Comparison of ENCODE assay signal across 8 cellular contexts in genomic region chr3:136196064-136196400, GRCh38. TPM values are rescaled to one million over a fixed set of nuclear protein-coding genes. Genes with fewer than 3 reads are reported as not detected.
DNase-seq lines count a peak whose midpoint lies in the region; TF ChIP-seq lines count a peak whose summit lies in the region.

MSL2 (minus strand) TSS chr3:136196335; CDS start chr3:136195113, 1,222 bp downstream.

- no peak for DNase-seq in activated naive CD4-positive, alpha-beta T cell treated with anti-CD3 and anti-CD28 coated beads for 36 hours
- DNase-seq in activated naive CD4-positive, alpha-beta T cell treated with anti-CD3 and anti-CD28 coated beads, Interleukin-2, amount 50 U/mL, for 16 hours = no peak
- DNase-seq in fibroblast of lung (ENCODE audit: low read depth in 2 of 2) (no peak), pons (ENCODE audit: low spot score) (no peak), SW480 (ENCODE audit: low spot score) (no peak)
- no peak for DNase-seq in stimulated activated CD4-positive, alpha-beta T cell treated with anti-CD3 and anti-CD28 coated beads, Interleukin-4, amount 100 ng/mL, for 4 hours

- H3K27ac ChIP-seq in SU-DHL-6 (ENCODE audit: low read depth, low read length) (peak within 1 kb of the TSS; percentile 98), fibroblast of lung (ENCODE audit: insufficient read depth, low read length) (peak within 1 kb of the TSS; percentile 99), neutrophil (peak within 1 kb of the TSS; percentile 100)

- H3K4me3 Mint-ChIP-seq in activated naive CD4-positive, alpha-beta T cell treated with anti-CD3 and anti-CD28 coated beads for 36 hours = peak within 1 kb of the TSS; percentile 100

- H3K79me2 ChIP-seq in SU-DHL-6 (ENCODE audit: insufficient read depth, low read length) (peaks cover 46% of the 10 kb centered on the region), fibroblast of lung (ENCODE audit: control insufficient read depth, insufficient read depth, low read length) (peaks cover 47% of the 10 kb centered on the region)

- peak within 1 kb of the TSS; percentile 91 for H3K4me3 ChIP-seq in SU-DHL-6 (ENCODE audit: insufficient read depth, low read length, poor library complexity, severe bottlenecking)
- H3K4me3 ChIP-seq in fibroblast of lung (replicated peaks in 1 of 4; ENCODE audit: control extremely low read depth in 1 of 4, insufficient read depth in 1 of 4, low read depth in 3 of 4, low read length in 4 of 4) = peak within 1 kb of the TSS; percentile 52 to 94 (median 94)
- H3K4me3 ChIP-seq in neutrophil (ENCODE audit: low read depth in 1 of 2, low read length in 1 of 2) = peak within 1 kb of the TSS; percentile 93 to 97

- no peak for TF ChIP-seq CTCF in SU-DHL-6 (IDR thresholded peaks at IDR 0.05; ENCODE audit: insufficient read depth, low read length, poor library complexity, severe bottlenecking)
- no peak for TF ChIP-seq CTCF in fibroblast of lung (conservative IDR thresholded peaks at IDR 0.05 in 1 of 2, IDR thresholded peaks at IDR 0.05 in 1 of 2; ENCODE audit: low read depth in 1 of 2, low read length in 2 of 2)
- no peak for TF ChIP-seq CTCF in neutrophil (IDR thresholded peaks at IDR 0.05)

- H3K9me2 ChIP-seq in SU-DHL-6 (replicated peaks; ENCODE audit: insufficient read depth, low read length) = no peaks in the 10 kb centered on the region

- H3K9me3 ChIP-seq in SU-DHL-6 (ENCODE audit: insufficient read depth, low read length) = no peaks in the 10 kb centered on the region
- no peaks in the 10 kb centered on the region for H3K9me3 ChIP-seq in fibroblast of lung (ENCODE audit: control insufficient read depth, insufficient read depth, low read depth, low read length)
- H3K9me3 ChIP-seq in neutrophil = no peaks in the 10 kb centered on the region

- peaks cover 2% of the 10 kb centered on the region for H3K27me3 Mint-ChIP-seq in activated naive CD4-positive, alpha-beta T cell treated with anti-CD3 and anti-CD28 coated beads for 36 hours (ENCODE audit: low read depth)

- H3K4me1 Mint-ChIP-seq in activated naive CD4-positive, alpha-beta T cell treated with anti-CD3 and anti-CD28 coated beads for 36 hours (ENCODE audit: low read depth) = peaks cover 22% of the 10 kb centered on the region

- H3K4me2 ChIP-seq in SU-DHL-6 (ENCODE audit: low read depth, low read length, poor library complexity, severe bottlenecking) (peak within 1 kb of the TSS; percentile 96), fibroblast of lung (ENCODE audit: extremely low read depth, insufficient read depth, low read length) (peak within 1 kb of the TSS; percentile 88)

- H3K36me3 Mint-ChIP-seq in activated naive CD4-positive, alpha-beta T cell treated with anti-CD3 and anti-CD28 coated beads for 36 hours (ENCODE audit: low read depth) = peaks cover 41% of the 10 kb centered on the region

- peak within 1 kb of the TSS; percentile 94 for H3K27ac Mint-ChIP-seq in activated naive CD4-positive, alpha-beta T cell treated with anti-CD3 and anti-CD28 coated beads for 36 hours

- CTCF ChIA-PET in activated naive CD4-positive, alpha-beta T cell treated with anti-CD3 and anti-CD28 coated beads for 36 hours (lab: Charles Lee) = interaction anchor here (0.7 to 2.7 kb wide), 3 partner anchors 54 to 556 kb away, joined by 3 to 13 read pairs (median 3); partner anchors contain the start of genes PCCB and STAG1

- intact Hi-C loops in activated naive CD4-positive, alpha-beta T cell treated with anti-CD3 and anti-CD28 coated beads for 36 hours (cut with micrococcal nuclease) = loop anchor here (1.0 to 5.0 kb wide), 11 partner anchors 54 to 1959 kb away; partner anchors contain the start of genes CEP63, NCK1, PCCB and STAG1

- no peaks in the 10 kb centered on the region for H3K27me3 ChIP-seq in SU-DHL-6 (ENCODE audit: low read length)
- no peaks in the 10 kb centered on the region for H3K27me3 ChIP-seq in fibroblast of lung (ENCODE audit: control insufficient read depth, insufficient read depth, low read length)
- H3K27me3 ChIP-seq in neutrophil = no peaks in the 10 kb centered on the region

- H2AFZ ChIP-seq in SU-DHL-6 (ENCODE audit: low read depth, low read length, severe bottlenecking) (peak within 1 kb of the TSS; percentile 79), fibroblast of lung (ENCODE audit: low read length) (peak within 1 kb of the TSS; percentile 92)

- H3K4me1 ChIP-seq in fibroblast of lung (ENCODE audit: control insufficient read depth, extremely low read depth, insufficient read depth, low read length) = peaks cover 3% of the 10 kb centered on the region
- peaks cover 35 to 50% of the 10 kb centered on the region in 2 experiments for H3K4me1 ChIP-seq in neutrophil (ENCODE audit: control insufficient read depth in 1 of 2, insufficient read depth in 1 of 2, low read depth in 1 of 2, low read length in 1 of 2)

- peaks cover 20% of the 10 kb centered on the region; the same call in 1 of the 2 replicates for H3F3A ChIP-seq in SU-DHL-6 (ENCODE audit: insufficient read depth)

- H3K9ac ChIP-seq in SU-DHL-6 (ENCODE audit: low read length) (peak within 1 kb of the TSS; percentile 94), fibroblast of lung (ENCODE audit: insufficient read depth, low read length) (peak within 1 kb of the TSS; percentile 99)

- peaks cover 8% of the 10 kb centered on the region; the same call in 1 of the 2 replicates for H3K36me3 ChIP-seq in SU-DHL-6 (ENCODE audit: low read length)
- no peaks in the 10 kb centered on the region for H3K36me3 ChIP-seq in fibroblast of lung (ENCODE audit: control insufficient read depth, insufficient read depth, low read length)
- H3K36me3 ChIP-seq in neutrophil = no peaks in the 10 kb centered on the region

- no peaks in the 10 kb centered on the region for H3K9me3 Mint-ChIP-seq in activated naive CD4-positive, alpha-beta T cell treated with anti-CD3 and anti-CD28 coated beads for 36 hours

- H4K20me1 ChIP-seq in SU-DHL-6 (ENCODE audit: low read depth, low read length) (peaks cover 17% of the 10 kb centered on the region), fibroblast of lung (ENCODE audit: control insufficient read depth, extremely low read depth, insufficient read depth, low read length) (peaks cover 18% of the 10 kb centered on the region)

RNA-seq across cellular contexts. Expression of gene MSL2, which starts in this region (rescaled TPM):
- 10 to 100 TPM; 40.6 to 42.7 TPM for total RNA-seq in activated naive CD4-positive, alpha-beta T cell treated with anti-CD3 and anti-CD28 coated beads for 36 hours
- total RNA-seq in fibroblast of lung = 9.2 and 12.1 TPM in 2 replicates
- polyA plus RNA-seq in fibroblast of lung = 16.6 and 19.7 TPM in 2 replicates
- polyA plus RNA-seq in fibroblast of lung (2012) = 7.8 and 9.0 TPM in 2 replicates
- polyA minus RNA-seq in fibroblast of lung (ENCODE audit: low replicate concordance) = 13.7 and 17.5 TPM in 2 replicates
